ENCODE assay signal across 15 cellular contexts in the genomic region with DNA sequence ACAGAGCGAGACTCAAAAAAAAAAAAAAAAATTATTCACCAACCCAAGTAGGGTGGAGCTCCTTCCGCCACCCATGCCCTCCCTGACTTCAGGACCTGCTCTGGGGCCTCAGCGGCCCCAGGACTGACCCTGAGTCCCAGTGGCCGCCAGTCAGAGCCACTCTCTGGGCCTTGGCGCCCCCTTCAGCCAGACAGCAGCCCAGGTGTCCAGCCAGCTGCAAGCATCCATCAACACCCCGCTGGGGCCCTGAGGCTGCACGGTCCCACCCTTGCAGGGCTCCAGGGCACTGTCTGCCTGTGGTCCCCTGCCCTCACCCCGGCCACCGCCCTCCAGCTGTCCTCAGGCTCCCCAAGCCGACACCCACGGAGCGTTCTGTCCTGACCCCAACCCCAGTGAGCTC. TPM values are rescaled to one million over a fixed set of nuclear protein-coding genes. Genes with fewer than 3 reads are reported as not detected.
A peak's percentile ranks its signal among the peaks of the same experiment; 100 is the strongest.
DNase-seq lines count a peak whose midpoint lies in the region; ATAC-seq and TF ChIP-seq lines count a peak whose summit lies in the region.
"Had no signal": no experiment of that assay in that cellular context is flagged by ENCODE, and none has a peak within 500 bp of the region (broad histone marks: within the 10 kb centered on the region; RNA-seq: fewer than 3 reads in every experiment).

No MANE protein-coding gene starts in this region.

- TF ChIP-seq POLR2A in HCT116 (IDR thresholded peaks at IDR 0.05; ENCODE audit: borderline replicate concordance, extremely low read depth, insufficient read depth, insufficient read length), result no peak

- no peaks in the 10 kb centered on the region for H3K9me2 ChIP-seq in HCT116 (ENCODE audit: insufficient read depth)

- H4K20me1 ChIP-seq in HCT116 (ENCODE audit: insufficient read depth), result no peaks in the 10 kb centered on the region

- peak overlapping the region; percentile 40 for H3K4me2 ChIP-seq in HCT116 (ENCODE audit: low read length)

- DNase-seq in DMS79 treated with DMSO at 0.1 percent for 48 hours (lab: John Stamatoyannopoulos, UW), result peak; percentile 18
- no peak for DNase-seq in DMS79 (lab: John Stamatoyannopoulos, UW)
- no peak for DNase-seq in HCT116 (ENCODE audit: low read depth, low spot score)
- DNase-seq in WTC11 (ENCODE audit: low spot score), result peak; percentile 63
- DNase-seq in lower lobe of right lung, result no peak
- no peak for DNase-seq in germinal center (ENCODE audit: low spot score)
- no peak for DNase-seq in hippocampal formation (lab: John Stamatoyannopoulos, UW)
- no peak for DNase-seq in NCI-H2227 (lab: John Stamatoyannopoulos, UW; ENCODE audit: unreplicated experiment)
- DNase-seq: activated CD4-positive, CD25-positive, alpha-beta regulatory T cell; activated T-cell treated with anti-CD3 and anti-CD28 coated beads for 4 hours; NCI-H187 treated with DMSO at 0.1 percent for 48 hours had no signal

- BruUV-seq in HCT116 (replicated peaks; lab: Mats Ljungman, UMichigan), result no TSS peak

- intact Hi-C loops in HCT116 (cut with micrococcal nuclease), result no loop called here
- intact Hi-C loops in lower lobe of right lung (cut with DNase I), result no loop called here

- no peaks in the 10 kb centered on the region for H3K79me2 ChIP-seq in HCT116 (ENCODE audit: insufficient read depth, low read length)

- RAD21 ChIA-PET in HCT116 (lab: Charles Lee; ENCODE audit: low non-redundant PET in 1 of 2, low total read pairs in 2 of 2, uncharacterized antibody in 2 of 2, unreplicated experiment in 2 of 2), result interaction anchor here (0.6 kb wide), 2 partner anchors 19 to 37 kb away, joined by 3 read pairs; a partner anchor contains a TSS

- TF ChIP-seq RAD21 in HCT116 (IDR thresholded peaks at IDR 0.05; ENCODE audit: low read depth), result no peak; the same call in none of the 2 replicates

- H3K36me3 ChIP-seq in HCT116 (ENCODE audit: control insufficient read depth in 1 of 2, insufficient read depth in 2 of 2, low read length in 2 of 2) (peaks cover 0 to 3% of the 10 kb centered on the region in 2 experiments; a peak in 2 of 4 replicates), lower lobe of right lung (no peaks in the 10 kb centered on the region)
- H3K36me3 ChIP-seq: suprapubic skin had no signal

- no peak overlapping the region for H3K4me3 Mint-ChIP-seq in WTC11
- H3K4me3 Mint-ChIP-seq: mesothelial cell of epicardium had no signal

- peaks cover 15% of the 10 kb centered on the region for H3K4me1 Mint-ChIP-seq in WTC11

- no peaks in the 10 kb centered on the region for H3K36me3 Mint-ChIP-seq in WTC11
- H3K36me3 Mint-ChIP-seq: mesothelial cell of epicardium had no signal

- H3K9me3 ChIP-seq in HCT116 (ENCODE audit: control insufficient read depth in 1 of 2, insufficient read depth in 1 of 2, low read depth in 1 of 2, low read length in 2 of 2), result no peaks in the 10 kb centered on the region
- no peaks in the 10 kb centered on the region for H3K9me3 ChIP-seq in lower lobe of right lung
- H3K9me3 ChIP-seq: suprapubic skin had no signal

- H3K27me3 Mint-ChIP-seq in WTC11 (ENCODE audit: low read depth), result peaks cover 7% of the 10 kb centered on the region

- H2AFZ ChIP-seq in HCT116 (ENCODE audit: low read depth, low read length, poor library complexity, severe bottlenecking), result no peak overlapping the region

- H3K4me3 ChIP-seq in HCT116 (replicated peaks in 1 of 2; ENCODE audit: low read depth in 1 of 2, low read length in 2 of 2) (no peak overlapping the region), lower lobe of right lung (no peak overlapping the region)
- H3K4me3 ChIP-seq: suprapubic skin had no signal

- POLR2A ChIA-PET in HCT116 (lab: Charles Lee), result interaction anchor here (0.6 to 1.0 kb wide), 2 partner anchors 14 to 163 kb away, joined by 3 to 5 read pairs; no protein-coding TSS in a partner anchor
- POLR2A ChIA-PET in WTC11 (lab: Charles Lee), result no interaction called here

- H3K27ac ChIP-seq in HCT116 (ENCODE audit: low read depth, low read length) (no peak overlapping the region; the same call in 1 of the 2 replicates), lower lobe of right lung (no peak overlapping the region)
- H3K27ac ChIP-seq: suprapubic skin had no signal

- ATAC-seq in HCT116 (peak; percentile 29; the same call in 1 of the 2 replicates), WTC11 (peak; percentile 38), lower lobe of right lung (peak; percentile 3 to 11)

- H3K4me1 ChIP-seq in HCT116 (ENCODE audit: control insufficient read depth in 1 of 2, insufficient read depth in 2 of 2, low read length in 2 of 2), result peaks cover 28 to 69% of the 10 kb centered on the region in 2 experiments
- no peaks in the 10 kb centered on the region for H3K4me1 ChIP-seq in lower lobe of right lung

- peak in 2 of 3 experiments; percentile 24 to 25; a peak in 2 of 6 replicates for TF ChIP-seq CTCF in HCT116 (IDR thresholded peaks at IDR 0.05 in 2 of 3, conservative IDR thresholded peaks at IDR 0.05 in 1 of 3; ENCODE audit: borderline replicate concordance in 1 of 3, insufficient read depth in 1 of 3, low read depth in 2 of 3, low read length in 2 of 3)
- TF ChIP-seq CTCF in WTC11 (IDR thresholded peaks at IDR 0.05), result no peak
- no peak for TF ChIP-seq CTCF in lower lobe of right lung (IDR thresholded peaks at IDR 0.05)

- H3K9ac ChIP-seq in HCT116 (ENCODE audit: low read length), result no peak overlapping the region

- H3K9me3 Mint-ChIP-seq in WTC11, result peaks cover 4% of the 10 kb centered on the region
- H3K9me3 Mint-ChIP-seq: mesothelial cell of epicardium had no signal

- H3K27ac Mint-ChIP-seq in WTC11, result no peak overlapping the region
- H3K27ac Mint-ChIP-seq: mesothelial cell of epicardium had no signal

- CTCF ChIA-PET in HCT116 (lab: Charles Lee), result interaction anchor here (0.6 kb wide), 1 partner anchor 20 kb away, joined by 3 read pairs; no protein-coding TSS in a partner anchor
- CTCF ChIA-PET in WTC11 (lab: Charles Lee), result interaction anchor here (0.6 to 4.8 kb wide), 26 partner anchors 9 to 371 kb away, joined by 3 to 32 read pairs (median 4); a partner anchor contains a TSS

- H3K27me3 ChIP-seq in HCT116 (ENCODE audit: insufficient read depth, low read length), result no peaks in the 10 kb centered on the region
- H3K27me3 ChIP-seq in lower lobe of right lung (ENCODE audit: low read depth), result peaks cover 57% of the 10 kb centered on the region

TF ChIP-seq in HCT116, 20 proteins besides CTCF, POLR2A, EP300 and RAD21 (continues in another document):
- TF ChIP-seq TCF7L2 (IDR thresholded peaks at IDR 0.05; ENCODE audit: borderline replicate concordance, extremely low read depth, insufficient read depth, insufficient read length), result no peak
- TF ChIP-seq ELF1 (IDR thresholded peaks at IDR 0.05; ENCODE audit: borderline replicate concordance, low read depth), result no peak
- TF ChIP-seq, protein P1, sequence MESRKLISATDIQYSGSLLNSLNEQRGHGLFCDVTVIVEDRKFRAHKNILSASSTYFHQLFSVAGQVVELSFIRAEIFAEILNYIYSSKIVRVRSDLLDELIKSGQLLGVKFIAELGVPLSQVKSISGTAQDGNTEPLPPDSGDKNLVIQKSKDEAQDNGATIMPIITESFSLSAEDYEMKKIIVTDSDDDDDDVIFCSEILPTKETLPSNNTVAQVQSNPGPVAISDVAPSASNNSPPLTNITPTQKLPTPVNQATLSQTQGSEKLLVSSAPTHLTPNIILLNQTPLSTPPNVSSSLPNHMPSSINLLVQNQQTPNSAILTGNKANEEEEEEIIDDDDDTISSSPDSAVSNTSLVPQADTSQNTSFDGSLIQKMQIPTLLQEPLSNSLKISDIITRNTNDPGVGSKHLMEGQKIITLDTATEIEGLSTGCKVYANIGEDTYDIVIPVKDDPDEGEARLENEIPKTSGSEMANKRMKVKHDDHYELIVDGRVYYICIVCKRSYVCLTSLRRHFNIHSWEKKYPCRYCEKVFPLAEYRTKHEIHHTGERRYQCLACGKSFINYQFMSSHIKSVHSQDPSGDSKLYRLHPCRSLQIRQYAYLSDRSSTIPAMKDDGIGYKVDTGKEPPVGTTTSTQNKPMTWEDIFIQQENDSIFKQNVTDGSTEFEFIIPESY (IDR thresholded peaks at IDR 0.05; ENCODE audit: extremely low read depth, insufficient replicate concordance, low read length), result no peak
- no peak for TF ChIP-seq POLR2AphosphoS5 (IDR thresholded peaks at IDR 0.05; ENCODE audit: low read depth, low read length)
- no peak for TF ChIP-seq SRF (IDR thresholded peaks at IDR 0.05; ENCODE audit: low read depth)

TF ChIP-seq in WTC11, 78 proteins besides CTCF, POLR2A, EP300 and RAD21:
- TF ChIP-seq ZNF423 (CRISPR knock-in tag; IDR thresholded peaks at IDR 0.05) (peak; percentile 22; the same call in 1 of the 2 replicates), JUN (CRISPR knock-in tag; IDR thresholded peaks at IDR 0.05) (no peak)
TF ChIP-seq in WTC11: peak in this region for 1.

RNA-seq across cellular contexts. Expression of a gene that starts 11.4 kb away (rescaled TPM):
- 86.5 TPM for total RNA-seq in HCT116 (2021; ENCODE audit: unreplicated experiment)
- polyA plus RNA-seq in HCT116 (2012), result 73.4 and 85.6 TPM in 2 replicates
- total RNA-seq in WTC11 (2021), result 99.8 to 112 TPM (median 108 TPM) in 3 replicates
- not detected for total RNA-seq in lower lobe of right lung
- total RNA-seq: omental fat pad had no signal

RNA-seq across cellular contexts. Expression of a gene that starts 15.0 kb away (rescaled TPM):
- total RNA-seq in HCT116 (2021; ENCODE audit: unreplicated experiment) (454 TPM), WTC11 (2021) (26.0 to 35.7 TPM (median 34.9 TPM) in 3 replicates), lower lobe of right lung (0.77 TPM)
- polyA plus RNA-seq in HCT116 (2012), result 682 and 834 TPM in 2 replicates

RNA-seq across cellular contexts. Expression of a gene that starts 36.7 kb away (rescaled TPM):
- total RNA-seq in HCT116 (2021; ENCODE audit: unreplicated experiment) (346 TPM), WTC11 (2021) (170 to 210 TPM (median 205 TPM) in 3 replicates), lower lobe of right lung (305 TPM)
- 308 and 356 TPM in 2 replicates for polyA plus RNA-seq in HCT116 (2012)

RNA-seq across cellular contexts. Expression of a gene that starts 53.3 kb away (rescaled TPM):
- total RNA-seq in HCT116 (2021; ENCODE audit: unreplicated experiment) (6.7 TPM), WTC11 (2021) (0.22 to 0.53 TPM (median 0.32 TPM) in 3 replicates), lower lobe of right lung (4.2 TPM)
- polyA plus RNA-seq in HCT116 (2012), result 7.2 and 8.0 TPM in 2 replicates
- total RNA-seq: cerebellum had no signal

Comparison
In these comparisons a context has a peak if more than half of its experiments do, and no peak if none do; other contexts are left out.
1. DNase-seq: peak in DMS79 treated with DMSO at 0.1 percent for 48 hours (single experiment) and WTC11 (single experiment); none in DMS79 (single experiment), HCT116 (single experiment), lower lobe of right lung (single experiment), germinal center (single experiment), hippocampal formation (0 of 2) and NCI-H2227 (single experiment).
2. CTCF ChIP-seq: peak in HCT116 (2 of 3); none in WTC11 (single experiment) and lower lobe of right lung (single experiment).
3. RNA of a gene that starts 11.4 kb away (total RNA-seq): 99.8 to 112 TPM in WTC11 and 86.5 TPM in HCT116 (single experiment); not detected in lower lobe of right lung (single experiment); every median in the first group is over 10 times any median in the second.
4. RNA of a gene that starts 15.0 kb away (total RNA-seq): 454 TPM in HCT116 (single experiment); 26.0 to 35.7 TPM in WTC11 and 0.77 TPM in lower lobe of right lung (single experiment); every median in the first group is over 10 times any median in the second.
5. Peak in every context shown above with its lines, with median percentiles within 50 percentile points of each other: ATAC-seq.